In genomic region chr3:111691293-111691909, GRCh38 we compare ENCODE assay signal across 9 cellular contexts. TPM values are rescaled to one million over a fixed set of nuclear protein-coding genes. Genes with fewer than 3 reads are reported as not detected.
DNase-seq lines count a peak whose midpoint lies in the region; ATAC-seq, FAIRE-seq and TF ChIP-seq lines count a peak whose summit lies in the region.
"Had no signal": no experiment of that assay in that cellular context is flagged by ENCODE, and none has a peak within 500 bp of the region (broad histone marks: within the 10 kb centered on the region; RNA-seq: fewer than 3 reads in every experiment).

No MANE protein-coding gene starts in this region.

- H3K27ac Mint-ChIP-seq in CD8-positive, alpha-beta T cell = no peak overlapping the region
- no peak overlapping the region for H3K27ac Mint-ChIP-seq in activated CD4-positive, alpha-beta T cell treated with anti-CD3 and anti-CD28 coated beads, Interleukin-2, amount 10 ng/mL, durations not matched to agents 7 days and 5 days

- POLR2A ChIA-PET in CD8-positive, alpha-beta T cell (lab: Charles Lee) = interaction anchor here (1.3 to 1.7 kb wide), 2 partner anchors 22 to 25 kb away, joined by 4 to 6 read pairs; no protein-coding TSS in a partner anchor
- POLR2A ChIA-PET in HEK293 (lab: Yijun Ruan, JAX) = no interaction called here
- POLR2A ChIA-PET in activated CD4-positive, alpha-beta T cell treated with anti-CD3 and anti-CD28 coated beads, Interleukin-2, amount 10 ng/mL, durations not matched to agents 7 days and 5 days (lab: Charles Lee) = interaction anchor here (0.6 kb wide), 1 partner anchor 27 kb away, joined by 3 read pairs; no protein-coding TSS in a partner anchor

- no peak overlapping the region for H3K4me3 ChIP-seq in CD8-positive, alpha-beta T cell (ENCODE audit: low read depth, low read length)
- no peak overlapping the region for H3K4me3 ChIP-seq in HEK293 (ENCODE audit: low read depth, low read length)
- H3K4me3 ChIP-seq in esophagus squamous epithelium = no peak overlapping the region
- H3K4me3 ChIP-seq in prostate gland = no peak overlapping the region

- H3K9me3 ChIP-seq in CD8-positive, alpha-beta T cell (ENCODE audit: low read length) = no peaks in the 10 kb centered on the region
- H3K9me3 ChIP-seq in HEK293 (ENCODE audit: control insufficient read depth, insufficient read depth, low read depth, low read length) (no peaks in the 10 kb centered on the region), esophagus squamous epithelium (no peaks in the 10 kb centered on the region), prostate gland (no peaks in the 10 kb centered on the region)

- TF ChIP-seq POLR2A in esophagus squamous epithelium (IDR thresholded peaks at IDR 0.05) (no peak), prostate gland (IDR thresholded peaks at IDR 0.05) (no peak)

- peak; percentile 65 for TF ChIP-seq CTCF in CD8-positive, alpha-beta T cell (IDR thresholded peaks at IDR 0.05)
- no peak for TF ChIP-seq CTCF in HEK293 (tag by site-specific recombination; IDR thresholded peaks at IDR 0.05)
- peak in 4 of 6 experiments; percentile 7 to 60 (median 19) for TF ChIP-seq CTCF in esophagus squamous epithelium (IDR thresholded peaks at IDR 0.05)
- peak in 3 of 4 experiments; percentile 9 to 44 (median 34) for TF ChIP-seq CTCF in prostate gland (IDR thresholded peaks at IDR 0.05)

- no peaks in the 10 kb centered on the region for H3K27me3 ChIP-seq in CD8-positive, alpha-beta T cell (ENCODE audit: insufficient read depth, low read length)
- H3K27me3 ChIP-seq in esophagus squamous epithelium = no peaks in the 10 kb centered on the region
- no peaks in the 10 kb centered on the region for H3K27me3 ChIP-seq in prostate gland (replicated peaks; ENCODE audit: insufficient read depth)

- H3K4me1 ChIP-seq in CD8-positive, alpha-beta T cell (ENCODE audit: insufficient read depth, low read length) = peaks cover 5% of the 10 kb centered on the region
- H3K4me1 ChIP-seq in HEK293 (ENCODE audit: control insufficient read depth, insufficient read depth, low read length) (peaks cover 17% of the 10 kb centered on the region), esophagus squamous epithelium (no peaks in the 10 kb centered on the region), prostate gland (replicated peaks) (no peaks in the 10 kb centered on the region)

- ATAC-seq in CD8-positive, alpha-beta T cell = peak; percentile 68

- DNase-seq in CD8-positive, alpha-beta T cell = no peak
- peak; percentile 55 for DNase-seq in RCC 7860 (ENCODE audit: low spot score)
- no peak for DNase-seq in esophagus squamous epithelium (lab: John Stamatoyannopoulos, UW)
- no peak for DNase-seq in prostate gland (ENCODE audit: low spot score)
- no peak for DNase-seq in stimulated activated CD4-positive, alpha-beta T cell treated with anti-CD3 and anti-CD28 coated beads, Interleukin-4, amount 100 ng/mL, for 4 hours
- DNase-seq in C1 segment of cervical spinal cord (lab: John Stamatoyannopoulos, UW) = no peak
- no peak for DNase-seq in activated CD4-positive, alpha-beta T cell treated with anti-CD3 and anti-CD28 coated beads, Interleukin-2, amount 10 ng/mL, durations not matched to agents 7 days and 5 days

- CTCF ChIA-PET in CD8-positive, alpha-beta T cell (lab: Charles Lee) = interaction anchor here (0.7 to 5.3 kb wide), 25 partner anchors 8 to 322 kb away, joined by 3 to 47 read pairs (median 4); no protein-coding TSS in a partner anchor
- CTCF ChIA-PET in HEK293 (lab: Yijun Ruan, JAX) = interaction anchor here (0.6 to 2.7 kb wide), 13 partner anchors 9 to 398 kb away, joined by 3 to 15 read pairs (median 4); no protein-coding TSS in a partner anchor
- CTCF ChIA-PET in activated CD4-positive, alpha-beta T cell treated with anti-CD3 and anti-CD28 coated beads, Interleukin-2, amount 10 ng/mL, durations not matched to agents 7 days and 5 days (lab: Charles Lee) = interaction anchor here (1.0 to 4.3 kb wide), 7 partner anchors 10 to 113 kb away, joined by 3 to 16 read pairs (median 5); partner anchors contain the start of gene ZBED2

- H3K36me3 Mint-ChIP-seq in CD8-positive, alpha-beta T cell = peaks cover 6% of the 10 kb centered on the region
- H3K36me3 Mint-ChIP-seq in activated CD4-positive, alpha-beta T cell treated with anti-CD3 and anti-CD28 coated beads, Interleukin-2, amount 10 ng/mL, durations not matched to agents 7 days and 5 days (ENCODE audit: low read depth) = peaks cover 12% of the 10 kb centered on the region
- H3K36me3 Mint-ChIP-seq: IgD-negative memory B cell had no signal

- H3K4me1 Mint-ChIP-seq in CD8-positive, alpha-beta T cell (ENCODE audit: low read depth) = peaks cover 68% of the 10 kb centered on the region
- peaks cover 58% of the 10 kb centered on the region for H3K4me1 Mint-ChIP-seq in activated CD4-positive, alpha-beta T cell treated with anti-CD3 and anti-CD28 coated beads, Interleukin-2, amount 10 ng/mL, durations not matched to agents 7 days and 5 days

- FAIRE-seq in RCC 7860 (lab: Jason Lieb, UNC) = peak; percentile 69

- no peak overlapping the region for H3K27ac ChIP-seq in CD8-positive, alpha-beta T cell (ENCODE audit: low read depth, low read length)
- H3K27ac ChIP-seq in HEK293 (ENCODE audit: extremely low read depth, low read depth, low read length) (no peak overlapping the region), esophagus squamous epithelium (no peak overlapping the region), prostate gland (no peak overlapping the region)

- H3K36me3 ChIP-seq in CD8-positive, alpha-beta T cell (ENCODE audit: insufficient read depth, low read length) = no peaks in the 10 kb centered on the region
- H3K36me3 ChIP-seq in HEK293 (ENCODE audit: control insufficient read depth in 2 of 2, insufficient read depth in 1 of 2, low read length in 2 of 2) = no peaks in the 10 kb centered on the region
- H3K36me3 ChIP-seq in esophagus squamous epithelium = no peaks in the 10 kb centered on the region
- no peaks in the 10 kb centered on the region for H3K36me3 ChIP-seq in prostate gland

- H3K4me3 Mint-ChIP-seq in CD8-positive, alpha-beta T cell = no peak overlapping the region
- no peak overlapping the region for H3K4me3 Mint-ChIP-seq in activated CD4-positive, alpha-beta T cell treated with anti-CD3 and anti-CD28 coated beads, Interleukin-2, amount 10 ng/mL, durations not matched to agents 7 days and 5 days
- H3K4me3 Mint-ChIP-seq: IgD-negative memory B cell had no signal

- no peaks in the 10 kb centered on the region for H3K9me3 Mint-ChIP-seq in CD8-positive, alpha-beta T cell
- no peaks in the 10 kb centered on the region for H3K9me3 Mint-ChIP-seq in activated CD4-positive, alpha-beta T cell treated with anti-CD3 and anti-CD28 coated beads, Interleukin-2, amount 10 ng/mL, durations not matched to agents 7 days and 5 days
- H3K9me3 Mint-ChIP-seq: IgD-negative memory B cell had no signal

- 45 to 61% methylated on average over 2 of the region's 2 CpGs for WGBS in esophagus squamous epithelium, 2 donors
- 56% methylated on average over 2 of the region's 2 CpGs for WGBS in prostate gland

- no peaks in the 10 kb centered on the region for H3K27me3 Mint-ChIP-seq in CD8-positive, alpha-beta T cell (ENCODE audit: low read depth)
- no peaks in the 10 kb centered on the region for H3K27me3 Mint-ChIP-seq in activated CD4-positive, alpha-beta T cell treated with anti-CD3 and anti-CD28 coated beads, Interleukin-2, amount 10 ng/mL, durations not matched to agents 7 days and 5 days
- H3K27me3 Mint-ChIP-seq: IgD-negative memory B cell had no signal

- intact Hi-C loops in CD8-positive, alpha-beta T cell (cut with DNase I, micrococcal nuclease) = loop anchor here (1.0 to 5.0 kb wide), 3 partner anchors 15 to 74 kb away; no protein-coding TSS in a partner anchor
- intact Hi-C loops in esophagus squamous epithelium (cut with DNase I) (no loop called here), prostate gland (cut with DNase I) (no loop called here)

TF ChIP-seq in HEK293, 187 proteins besides CTCF, POLR2A, EP300 and RAD21 (continues in another document):
- TF ChIP-seq ZNF654 (tag by site-specific recombination; IDR thresholded peaks at IDR 0.05; ENCODE audit: low read depth) (peak; percentile 57), PRDM10 (tag by site-specific recombination; IDR thresholded peaks at IDR 0.05) (no peak), ZNF155 (tag by site-specific recombination; IDR thresholded peaks at IDR 0.05) (no peak)

RNA-seq across cellular contexts. Expression of gene PLCXD2, which starts 16.9 kb away (rescaled TPM):
- total RNA-seq in CD8-positive, alpha-beta T cell = 10 to 100 TPM; 52.6 to 52.8 TPM
- total RNA-seq in esophagus squamous epithelium (1 to 10 TPM in 3 of 4 donors, under 1 TPM in 1; 0.53 to 3.6 (median 1.5) TPM), prostate gland (1 to 10 TPM; 1.0 to 3.1 TPM)
- total RNA-seq in activated CD4-positive, alpha-beta T cell treated with anti-CD3 and anti-CD28 coated beads, Interleukin-2, amount 10 ng/mL, durations not matched to agents 7 days and 5 days = 10 to 100 TPM; 11.6 to 12.6 TPM

Comparison
In these comparisons a context has a peak if more than half of its experiments do, and no peak if none do; other contexts are left out.
1. intact Hi-C loops: an anchor here in CD8-positive, alpha-beta T cell (1.0 to 5.0 kb wide); none called in esophagus squamous epithelium and prostate gland.